8 cellular contexts compared by ENCODE assay signal in genomic region chr6:29748391-29749352, GRCh38. TPM values are rescaled to one million over a fixed set of nuclear protein-coding genes. Genes with fewer than 3 reads are reported as not detected.
DNase-seq lines count a peak whose midpoint lies in the region; ATAC-seq and TF ChIP-seq lines count a peak whose summit lies in the region.

No MANE protein-coding gene starts in this region.

- peak; percentile 57 for TF ChIP-seq POLR2A in transverse colon (IDR thresholded peaks at IDR 0.05)

- no peak overlapping the region; the same call in 1 of the 2 replicates for H3K9ac ChIP-seq in HUES64 (ENCODE audit: low read depth, low read length)

- POLR2A ChIA-PET in activated naive CD8-positive, alpha-beta T cell treated with anti-CD3 and anti-CD28 coated beads, Interleukin-2, amount 10 ng/mL, durations not matched to agents 7 days and 5 days (lab: Charles Lee) = interaction anchor here (0.5 to 4.2 kb wide), 12 partner anchors 11 to 866 kb away, joined by 3 to 27 read pairs (median 4); partner anchors contain the start of genes POLR1H, PPP1R11 and ZFP57

- peaks cover 2% of the 10 kb centered on the region for H3K27me3 Mint-ChIP-seq in activated naive CD8-positive, alpha-beta T cell treated with anti-CD3 and anti-CD28 coated beads, Interleukin-2, amount 10 ng/mL, durations not matched to agents 7 days and 5 days

- H3K4me3 ChIP-seq in HUES64 (ENCODE audit: low read length) = peak overlapping the region; percentile 68
- peak overlapping the region; percentile 43 to 93 (median 78) for H3K4me3 ChIP-seq in transverse colon

- H3K27ac ChIP-seq in HUES64 (ENCODE audit: low read depth, low read length) (no peak overlapping the region), transverse colon (peak overlapping the region; percentile 59 to 78 (median 72))

- no peaks in the 10 kb centered on the region for H3K9me3 Mint-ChIP-seq in activated naive CD8-positive, alpha-beta T cell treated with anti-CD3 and anti-CD28 coated beads, Interleukin-2, amount 10 ng/mL, durations not matched to agents 7 days and 5 days

- H3K9me3 ChIP-seq in HUES64 (ENCODE audit: insufficient read depth, low read depth, low read length) (no peaks in the 10 kb centered on the region), transverse colon (no peaks in the 10 kb centered on the region)

- H3K36me3 ChIP-seq in HUES64 (ENCODE audit: insufficient read depth, low read length) = no peaks in the 10 kb centered on the region
- H3K36me3 ChIP-seq in transverse colon = no peaks in the 10 kb centered on the region

- peaks cover 8% of the 10 kb centered on the region for H3K36me3 Mint-ChIP-seq in activated naive CD8-positive, alpha-beta T cell treated with anti-CD3 and anti-CD28 coated beads, Interleukin-2, amount 10 ng/mL, durations not matched to agents 7 days and 5 days

- ATAC-seq in GM21381 (IDR thresholded peaks at IDR 0.05; ENCODE audit: unreplicated experiment) = peak; percentile 72
- ATAC-seq in activated naive CD8-positive, alpha-beta T cell treated with anti-CD3 and anti-CD28 coated beads, Interleukin-2, amount 10 ng/mL, durations not matched to agents 7 days and 5 days (ENCODE audit: low read depth) = peak; percentile 79

- H3K4me1 Mint-ChIP-seq in activated naive CD8-positive, alpha-beta T cell treated with anti-CD3 and anti-CD28 coated beads, Interleukin-2, amount 10 ng/mL, durations not matched to agents 7 days and 5 days = peaks cover 48% of the 10 kb centered on the region

- no peak for TF ChIP-seq EP300 in transverse colon (IDR thresholded peaks at IDR 0.05; ENCODE audit: low read depth)

- peak overlapping the region; percentile 93 for H3K27ac Mint-ChIP-seq in activated naive CD8-positive, alpha-beta T cell treated with anti-CD3 and anti-CD28 coated beads, Interleukin-2, amount 10 ng/mL, durations not matched to agents 7 days and 5 days

- peak overlapping the region; percentile 99 for H3K4me3 Mint-ChIP-seq in activated naive CD8-positive, alpha-beta T cell treated with anti-CD3 and anti-CD28 coated beads, Interleukin-2, amount 10 ng/mL, durations not matched to agents 7 days and 5 days

- H3K27me3 ChIP-seq in HUES64 (ENCODE audit: insufficient read depth, low read length) = peaks cover 75% of the 10 kb centered on the region
- H3K27me3 ChIP-seq in transverse colon = no peaks in the 10 kb centered on the region

- TF ChIP-seq CTCF in transverse colon (IDR thresholded peaks at IDR 0.05) = no peak

- WGBS in HUES64 = under 1% methylated on average over 65 of the region's 65 CpGs
- WGBS in transverse colon (ENCODE audit: low coverage in 1 of 2), 2 donors = 0 to 1% methylated on average over 18 to 64 of the region's 65 CpGs

- in situ Hi-C loops in transverse colon (cut with MboI; ENCODE audit: low pct_ligation_motif_present in 1 of 4, low pct_unique_long_range_greater_than_20kb in 1 of 4, low sequenced_read_pairs in 3 of 4) = loop anchor here in 3 of 4 donors (25.0 kb wide), 2 partner anchors 89 to 264 kb away; partner anchors contain the start of gene HLA-G (in 2 of the 3)

- intact Hi-C loops in cardiac septum (cut with DNase I) (no loop called here), transverse colon (cut with DNase I; ENCODE audit: low total_unique reads) (no loop called here)

- peak; percentile 86 for DNase-seq in DMS 273 treated with DMSO at 0.1 percent for 48 hours (lab: John Stamatoyannopoulos, UW)
- peak; percentile 67 for DNase-seq in SKM-1 (lab: John Stamatoyannopoulos, UW; ENCODE audit: unreplicated experiment)
- DNase-seq in activated naive CD8-positive, alpha-beta T cell treated with anti-CD3 and anti-CD28 coated beads, Interleukin-2, amount 10 ng/mL, durations not matched to agents 7 days and 5 days = peak; percentile 83
- DNase-seq in cardiac septum (ENCODE audit: low spot score) = peak; percentile 97
- peak; percentile 87 for DNase-seq in pons (ENCODE audit: low spot score)
- DNase-seq in transverse colon = peak; percentile 93

- 0 out of 2 replicates have a peak, but pooled peaks cover 6% of the 10 kb centered on the region for H3K4me1 ChIP-seq in HUES64 (ENCODE audit: insufficient read depth, low read length)
- H3K4me1 ChIP-seq in transverse colon = peaks cover 4 to 29% (median 27%) of the 10 kb centered on the region in 4 donors

RNA-seq across cellular contexts. Expression of gene HLA-F, which starts 25.4 kb away (rescaled TPM):
- 2.4 TPM for polyA plus RNA-seq in HUES64 (2013, experiment 1 of 2)
- 2.7 TPM for polyA plus RNA-seq in HUES64 (2013, experiment 2 of 2)
- total RNA-seq in activated naive CD8-positive, alpha-beta T cell treated with anti-CD3 and anti-CD28 coated beads, Interleukin-2, amount 10 ng/mL, durations not matched to agents 7 days and 5 days = 100 to 1,000 TPM; 502 to 534 TPM
- total RNA-seq in cardiac septum = 40.4 TPM
- 100 to 1,000 TPM in 3 of 4 donors, 10 to 100 TPM in 1; 90.4 to 500 (median 306) TPM for total RNA-seq in transverse colon
